ENCODE assay signal across 3 cellular contexts in the genomic region with DNA sequence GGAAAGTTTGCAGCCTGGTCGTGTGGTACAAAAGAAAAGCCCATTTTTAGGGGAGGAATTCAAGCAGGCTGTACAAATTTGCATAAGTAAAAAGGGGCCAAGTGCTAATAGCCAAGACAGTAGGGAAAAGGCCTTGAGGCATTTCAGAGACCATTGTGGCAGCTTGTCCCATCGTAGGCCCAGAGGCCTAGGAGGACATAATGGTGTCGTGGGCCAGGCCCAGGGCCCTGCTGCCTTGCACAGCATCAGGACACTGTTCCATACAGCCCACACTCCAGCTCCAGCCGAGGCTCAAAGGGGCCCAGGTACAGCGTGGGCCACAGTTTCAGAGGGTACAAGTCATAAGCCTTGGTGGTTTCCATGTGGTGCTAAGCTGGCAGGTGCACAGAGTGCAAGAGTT.
TF ChIP-seq lines count a peak whose summit lies in the region.

No MANE protein-coding gene starts in this region.

TF ChIP-seq in HepG2, 621 proteins besides CTCF, POLR2A, EP300 and RAD21:
- TF ChIP-seq ZFP36 (IDR thresholded peaks at IDR 0.05; ENCODE audit: borderline replicate concordance, low read depth, low read length, partially characterized antibody) (peak; percentile 34), REL (CRISPR knock-in tag; conservative IDR thresholded peaks at IDR 0.05) (no peak), ZNF7 (CRISPR knock-in tag; IDR thresholded peaks at IDR 0.05) (no peak), FOSL1 (CRISPR knock-in tag; IDR thresholded peaks at IDR 0.05; ENCODE audit: borderline replicate concordance) (no peak), ZNF777 (CRISPR knock-in tag; IDR thresholded peaks at IDR 0.05) (no peak)
- TF ChIP-seq, protein P1, sequence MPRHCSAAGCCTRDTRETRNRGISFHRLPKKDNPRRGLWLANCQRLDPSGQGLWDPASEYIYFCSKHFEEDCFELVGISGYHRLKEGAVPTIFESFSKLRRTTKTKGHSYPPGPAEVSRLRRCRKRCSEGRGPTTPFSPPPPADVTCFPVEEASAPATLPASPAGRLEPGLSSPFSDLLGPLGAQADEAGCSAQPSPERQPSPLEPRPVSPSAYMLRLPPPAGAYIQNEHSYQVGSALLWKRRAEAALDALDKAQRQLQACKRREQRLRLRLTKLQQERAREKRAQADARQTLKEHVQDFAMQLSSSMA (CRISPR knock-in tag; IDR thresholded peaks at IDR 0.05), result no peak

TF ChIP-seq in HEK293, 187 proteins besides CTCF, POLR2A, EP300 and RAD21:
- TF ChIP-seq TCF7L2 (IDR thresholded peaks at IDR 0.05; ENCODE audit: borderline replicate concordance, low read depth, low read length) (no peak), ZNF747 (tag by site-specific recombination; IDR thresholded peaks at IDR 0.05) (no peak), ZNF311 (tag by site-specific recombination; IDR thresholded peaks at IDR 0.05; ENCODE audit: borderline replicate concordance) (no peak), SETDB1 (IDR thresholded peaks at IDR 0.05; ENCODE audit: insufficient read length, low read length) (peak; percentile 92), ZNF37A (tag by site-specific recombination; IDR thresholded peaks at IDR 0.05) (no peak), BCL11A (tag by site-specific recombination; IDR thresholded peaks at IDR 0.05; ENCODE audit: low read depth) (no peak), ZBTB20 (tag by site-specific recombination; IDR thresholded peaks at IDR 0.05) (no peak), ZEB2 (tag by site-specific recombination; IDR thresholded peaks at IDR 0.05) (no peak), TRIM28 (IDR thresholded peaks at IDR 0.05; ENCODE audit: borderline replicate concordance, low read length) (peak; percentile 98), HOXD13 (CRISPR knock-in tag; IDR thresholded peaks at IDR 0.05; ENCODE audit: borderline replicate concordance) (no peak), ZSCAN30 (tag by site-specific recombination; IDR thresholded peaks at IDR 0.05) (no peak), ZFP69B (tag by site-specific recombination; IDR thresholded peaks at IDR 0.05) (no peak), ZNF585B (tag by site-specific recombination; IDR thresholded peaks at IDR 0.05) (peak; percentile 99), ZNF785 (tag by site-specific recombination; IDR thresholded peaks at IDR 0.05) (no peak), ZNF791 (tag by site-specific recombination; IDR thresholded peaks at IDR 0.05) (no peak)
- TF ChIP-seq, protein P2, sequence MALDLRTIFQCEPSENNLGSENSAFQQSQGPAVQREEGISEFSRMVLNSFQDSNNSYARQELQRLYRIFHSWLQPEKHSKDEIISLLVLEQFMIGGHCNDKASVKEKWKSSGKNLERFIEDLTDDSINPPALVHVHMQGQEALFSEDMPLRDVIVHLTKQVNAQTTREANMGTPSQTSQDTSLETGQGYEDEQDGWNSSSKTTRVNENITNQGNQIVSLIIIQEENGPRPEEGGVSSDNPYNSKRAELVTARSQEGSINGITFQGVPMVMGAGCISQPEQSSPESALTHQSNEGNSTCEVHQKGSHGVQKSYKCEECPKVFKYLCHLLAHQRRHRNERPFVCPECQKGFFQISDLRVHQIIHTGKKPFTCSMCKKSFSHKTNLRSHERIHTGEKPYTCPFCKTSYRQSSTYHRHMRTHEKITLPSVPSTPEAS (tag by site-specific recombination; IDR thresholded peaks at IDR 0.05), result no peak
- TF ChIP-seq, protein P3, sequence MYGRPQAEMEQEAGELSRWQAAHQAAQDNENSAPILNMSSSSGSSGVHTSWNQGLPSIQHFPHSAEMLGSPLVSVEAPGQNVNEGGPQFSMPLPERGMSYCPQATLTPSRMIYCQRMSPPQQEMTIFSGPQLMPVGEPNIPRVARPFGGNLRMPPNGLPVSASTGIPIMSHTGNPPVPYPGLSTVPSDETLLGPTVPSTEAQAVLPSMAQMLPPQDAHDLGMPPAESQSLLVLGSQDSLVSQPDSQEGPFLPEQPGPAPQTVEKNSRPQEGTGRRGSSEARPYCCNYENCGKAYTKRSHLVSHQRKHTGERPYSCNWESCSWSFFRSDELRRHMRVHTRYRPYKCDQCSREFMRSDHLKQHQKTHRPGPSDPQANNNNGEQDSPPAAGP (tag by site-specific recombination; IDR thresholded peaks at IDR 0.05), result no peak
- TF ChIP-seq, protein P4, sequence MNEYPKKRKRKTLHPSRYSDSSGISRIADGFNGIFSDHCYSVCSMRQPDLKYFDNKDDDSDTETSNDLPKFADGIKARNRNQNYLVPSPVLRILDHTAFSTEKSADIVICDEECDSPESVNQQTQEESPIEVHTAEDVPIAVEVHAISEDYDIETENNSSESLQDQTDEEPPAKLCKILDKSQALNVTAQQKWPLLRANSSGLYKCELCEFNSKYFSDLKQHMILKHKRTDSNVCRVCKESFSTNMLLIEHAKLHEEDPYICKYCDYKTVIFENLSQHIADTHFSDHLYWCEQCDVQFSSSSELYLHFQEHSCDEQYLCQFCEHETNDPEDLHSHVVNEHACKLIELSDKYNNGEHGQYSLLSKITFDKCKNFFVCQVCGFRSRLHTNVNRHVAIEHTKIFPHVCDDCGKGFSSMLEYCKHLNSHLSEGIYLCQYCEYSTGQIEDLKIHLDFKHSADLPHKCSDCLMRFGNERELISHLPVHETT (tag by site-specific recombination; IDR thresholded peaks at IDR 0.05), result no peak

TF ChIP-seq in K562, 482 proteins besides CTCF, POLR2A, EP300 and RAD21:
- TF ChIP-seq, protein P5, sequence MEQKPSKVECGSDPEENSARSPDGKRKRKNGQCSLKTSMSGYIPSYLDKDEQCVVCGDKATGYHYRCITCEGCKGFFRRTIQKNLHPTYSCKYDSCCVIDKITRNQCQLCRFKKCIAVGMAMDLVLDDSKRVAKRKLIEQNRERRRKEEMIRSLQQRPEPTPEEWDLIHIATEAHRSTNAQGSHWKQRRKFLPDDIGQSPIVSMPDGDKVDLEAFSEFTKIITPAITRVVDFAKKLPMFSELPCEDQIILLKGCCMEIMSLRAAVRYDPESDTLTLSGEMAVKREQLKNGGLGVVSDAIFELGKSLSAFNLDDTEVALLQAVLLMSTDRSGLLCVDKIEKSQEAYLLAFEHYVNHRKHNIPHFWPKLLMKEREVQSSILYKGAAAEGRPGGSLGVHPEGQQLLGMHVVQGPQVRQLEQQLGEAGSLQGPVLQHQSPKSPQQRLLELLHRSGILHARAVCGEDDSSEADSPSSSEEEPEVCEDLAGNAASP (IDR thresholded peaks at IDR 0.05), result no peak
- TF ChIP-seq ZFP36 (IDR thresholded peaks at IDR 0.05; ENCODE audit: low read depth, low read length, partially characterized antibody), result peak; percentile 48
